ENCODE assay signal across 8 cellular contexts in genomic region chr2:74179063-74179865, GRCh38.
DNase-seq lines count a peak whose midpoint lies in the region; ATAC-seq, FAIRE-seq and TF ChIP-seq lines count a peak whose summit lies in the region.

No MANE protein-coding gene starts in this region.

- peaks cover 44% of the 10 kb centered on the region for H3K79me2 ChIP-seq in SU-DHL-6 (ENCODE audit: insufficient read depth, low read length)

- peak in 1 of 2 donors; percentile 16 for DNase-seq in foreskin fibroblast
- DNase-seq in skeletal muscle cell (ENCODE audit: low read depth) = no peak
- no peak for DNase-seq in urothelium cell line (ENCODE audit: low spot score)
- no peak for DNase-seq in NCI-H526 treated with DMSO at 0.1 percent for 48 hours (lab: John Stamatoyannopoulos, UW)
- DNase-seq in NOMO-1 treated with dmso at 0.1 percent for 144 hours (lab: John Stamatoyannopoulos, UW; ENCODE audit: unreplicated experiment) = no peak

- peak overlapping the region; percentile 100 for H3K27ac ChIP-seq in SU-DHL-6 (ENCODE audit: low read depth, low read length)

- H3K36me3 ChIP-seq in SU-DHL-6 (ENCODE audit: low read length) = peaks cover 23% of the 10 kb centered on the region

- no peaks in the 10 kb centered on the region for H3K27me3 ChIP-seq in SU-DHL-6 (ENCODE audit: low read length)

- TF ChIP-seq CTCF in GM12873 (IDR thresholded peaks at IDR 0.05; ENCODE audit: insufficient read depth, low read depth, low read length, missing control alignments) (peak; percentile 37), SU-DHL-6 (IDR thresholded peaks at IDR 0.05; ENCODE audit: insufficient read depth, low read length, poor library complexity, severe bottlenecking) (no peak), foreskin fibroblast (IDR thresholded peaks at IDR 0.05; ENCODE audit: low read depth, low read length) (peak; percentile 13)

- no peaks in the 10 kb centered on the region for H3K9me3 ChIP-seq in SU-DHL-6 (ENCODE audit: insufficient read depth, low read length)

- FAIRE-seq in urothelium cell line (lab: Jason Lieb, UNC) = no peak

- peaks cover 27% of the 10 kb centered on the region for H4K20me1 ChIP-seq in SU-DHL-6 (ENCODE audit: low read depth, low read length)

- peak overlapping the region; percentile 100 for H3K9ac ChIP-seq in SU-DHL-6 (ENCODE audit: low read length)

- peak overlapping the region; percentile 80 for H3K4me2 ChIP-seq in SU-DHL-6 (ENCODE audit: low read depth, low read length, poor library complexity, severe bottlenecking)

- H2AFZ ChIP-seq in SU-DHL-6 (ENCODE audit: low read depth, low read length, severe bottlenecking) = peak overlapping the region; percentile 37

- no peaks in the 10 kb centered on the region for H3K9me2 ChIP-seq in SU-DHL-6 (replicated peaks; ENCODE audit: insufficient read depth, low read length)

- H3K4me3 ChIP-seq in SU-DHL-6 (ENCODE audit: insufficient read depth, low read length, poor library complexity, severe bottlenecking) (peak overlapping the region; percentile 100), foreskin fibroblast (ENCODE audit: low read depth in 1 of 2, low read length in 2 of 2) (peak overlapping the region; percentile 77 to 97), skeletal muscle cell (ENCODE audit: low read depth, low read length) (peak overlapping the region; percentile 95)

- peak; percentile 5 for ATAC-seq in HG02588 (IDR thresholded peaks at IDR 0.05; ENCODE audit: unreplicated experiment)

- H3F3A ChIP-seq in SU-DHL-6 (ENCODE audit: insufficient read depth) = peaks cover 56% of the 10 kb centered on the region
